1 cellular context compared by ENCODE assay signal in genomic region chr14:60266021-60266937, GRCh38.
TF ChIP-seq lines count a peak whose summit lies in the region.

No MANE protein-coding gene starts in this region.

TF ChIP-seq in WTC11, 78 proteins besides CTCF, POLR2A, EP300 and RAD21 (continued from another document):
- TF ChIP-seq ZNF281 (CRISPR knock-in tag; IDR thresholded peaks at IDR 0.05), result no peak
- TF ChIP-seq SOX15 (CRISPR knock-in tag; IDR thresholded peaks at IDR 0.05), result no peak
- no peak for TF ChIP-seq FOXP4 (CRISPR knock-in tag; IDR thresholded peaks at IDR 0.05)
- TF ChIP-seq ZNF512 (CRISPR knock-in tag; IDR thresholded peaks at IDR 0.05; ENCODE audit: borderline replicate concordance), result no peak
- TF ChIP-seq TEAD4 (CRISPR knock-in tag; IDR thresholded peaks at IDR 0.05), result no peak
- no peak for TF ChIP-seq ZNF121 (CRISPR knock-in tag; IDR thresholded peaks at IDR 0.05)
